ENCODE assay signal across 26 cellular contexts in genomic region chr6:164453835-164454234, GRCh38.
"Had no signal": no experiment of that assay in that cellular context is flagged by ENCODE, and none has a peak within 500 bp of the region (broad histone marks: within the 10 kb centered on the region; RNA-seq: fewer than 3 reads in every experiment).

No MANE protein-coding gene starts in this region.

- DNase-seq: colonic mucosa; cortex of kidney; effector CD8-positive, alpha-beta T cell; effector memory CD8-positive, alpha-beta T cell; endodermal cell; erythroblast; esophagus squamous epithelium; foreskin fibroblast; foreskin melanocyte; gastrocnemius medialis; glutamatergic neuron; head of caudate nucleus; heart right ventricle; hippocampal formation; left cardiac atrium; left lung; left ventricle myocardium superior; lower lobe of right lung; mesenchymal stem cell; mucosa of descending colon; naive B cell had no signal

- H3K36me3 ChIP-seq: colonic mucosa, esophagus squamous epithelium, gastrocnemius medialis, heart right ventricle, left lung, lower lobe of right lung had no signal

- H3K27me3 ChIP-seq: colonic mucosa, esophagus squamous epithelium, gastrocnemius medialis, heart right ventricle, left lung had no signal

- H3K27ac ChIP-seq: colonic mucosa, epithelial cell of prostate, esophagus squamous epithelium, gastrocnemius medialis, heart right ventricle, left lung, lower lobe of right lung had no signal

- H3K9me3 ChIP-seq: colonic mucosa, esophagus squamous epithelium, gastrocnemius medialis, heart right ventricle, lower lobe of right lung had no signal

- FAIRE-seq: endometrium, islet of Langerhans, keratinocyte had no signal

- ATAC-seq: effector memory CD8-positive, alpha-beta T cell; esophagus mucosa; gastrocnemius medialis; heart right ventricle; left cardiac atrium; left lung; left ventricle myocardium superior; lower lobe of right lung; mucosa of descending colon had no signal

- H3K4me1 ChIP-seq: colonic mucosa, esophagus squamous epithelium, gastrocnemius medialis, heart right ventricle, left lung, lower lobe of right lung had no signal

- H3K4me3 ChIP-seq: colonic mucosa, esophagus squamous epithelium, gastrocnemius medialis, heart right ventricle, left lung, lower lobe of right lung, mucosa of descending colon had no signal
